7 cellular contexts compared by ENCODE assay signal in genomic region chr3:182682263-182683229, GRCh38.
DNase-seq lines count a peak whose midpoint lies in the region; ATAC-seq, FAIRE-seq and TF ChIP-seq lines count a peak whose summit lies in the region.

No MANE protein-coding gene starts in this region.

- peak overlapping the region; percentile 42 for H3K4me3 ChIP-seq in HFF-Myc (replicated peaks; ENCODE audit: low read depth, low read length)
- peak overlapping the region; percentile 47 to 71 (median 61) for H3K4me3 ChIP-seq in HepG2 (replicated peaks in 1 of 3; ENCODE audit: insufficient read depth in 1 of 3, low read depth in 2 of 3, low read length in 3 of 3)

- FAIRE-seq in GM12892 (lab: Jason Lieb, UNC) (peak; percentile 78), HepG2 (lab: Jason Lieb, UNC) (no peak)

- no peak for TF ChIP-seq EP300 in HepG2 (IDR thresholded peaks at IDR 0.05; ENCODE audit: low read depth in 2 of 2, low read length in 2 of 2)
- TF ChIP-seq EP300 in HepG2 (CRISPR knock-in tag; IDR thresholded peaks at IDR 0.05; ENCODE audit: borderline replicate concordance) = no peak

- WGBS in HepG2 (ENCODE audit: low lambda C conversion rate) = 4% methylated on average over 38 of the region's 79 CpGs

- no peak; the same call in 1 of the 2 replicates for TF ChIP-seq POLR2A in GM12892 (IDR thresholded peaks at IDR 0.05; ENCODE audit: low read depth, low read length)
- TF ChIP-seq POLR2A in HepG2 (IDR thresholded peaks at IDR 0.05; ENCODE audit: insufficient read depth in 1 of 2, low read depth in 2 of 2, low read length in 2 of 2) = no peak

- H4K20me1 ChIP-seq in HepG2 (ENCODE audit: insufficient read depth, low read length) = no peaks in the 10 kb centered on the region

- H3K27ac ChIP-seq in cingulate gyrus (ENCODE audit: low read depth, low read length) = peak overlapping the region; percentile 65
- no peak overlapping the region for H3K27ac ChIP-seq in HepG2 (ENCODE audit: extremely low read length, insufficient read depth, low read length)

- peaks cover 4 to 14% of the 10 kb centered on the region in 2 experiments; a peak in 4 of 5 replicates for H3K27me3 ChIP-seq in HepG2 (ENCODE audit: control insufficient read depth in 1 of 2, insufficient read depth in 2 of 2, low read length in 2 of 2)

- intact Hi-C loops in HepG2 (cut with micrococcal nuclease; ENCODE audit: unreplicated experiment) = loop anchor here (1.0 to 2.0 kb wide), 6 partner anchors 60 to 1472 kb away; no protein-coding TSS in a partner anchor

- H3K9me3 ChIP-seq in HepG2 (ENCODE audit: low read length) = no peaks in the 10 kb centered on the region

- BruUV-seq in HepG2 (replicated peaks; lab: Mats Ljungman, UMichigan) = no TSS peak

- no peak overlapping the region for H3K9ac ChIP-seq in HepG2 (ENCODE audit: insufficient read depth, low read depth, low read length)

- CTCF ChIA-PET in HepG2 (lab: Yijun Ruan, JAX; ENCODE audit: low intra/inter-chr PET ratio, low total read pairs) = interaction anchor here (1.2 to 1.7 kb wide), 3 partner anchors 973 to 1472 kb away, joined by 6 to 8 read pairs (median 7); no protein-coding TSS in a partner anchor

- POLR2A ChIA-PET in HepG2 (lab: Yijun Ruan, JAX) = no interaction called here

- peak; percentile 97 for ATAC-seq in HepG2

- peaks cover 7% of the 10 kb centered on the region for H3K4me1 ChIP-seq in HepG2 (ENCODE audit: insufficient read depth, low read length)

- H3K4me2 ChIP-seq in HepG2 (ENCODE audit: low read depth, low read length) = peak overlapping the region; percentile 78

- DNase-seq in GM12892 (ENCODE audit: insufficient read length) (peak; percentile 61), HFF-Myc (ENCODE audit: extremely low read depth, low read depth) (no peak), NCI-H1105 (lab: John Stamatoyannopoulos, UW) (peak; percentile 60), HepG2 (ENCODE audit: low spot score) (peak; percentile 12)
- DNase-seq in activated CD4-positive, CD25-positive, alpha-beta regulatory T cell treated with anti-CD3 and anti-CD28 coated beads, Interleukin-2, amount 50 U/mL, for 72 hours = peak; percentile 57
- DNase-seq in stimulated activated CD4-positive, alpha-beta T cell treated with anti-CD3 and anti-CD28 coated beads, TNF-alpha, amount 100 ng/mL, for 4 hours (ENCODE audit: low read depth in 3 of 3) = peak; percentile 22 to 23 (median 23)

- no peaks in the 10 kb centered on the region for H3K79me2 ChIP-seq in HepG2 (ENCODE audit: insufficient read depth, low read length)

- TF ChIP-seq CTCF in HFF-Myc (IDR thresholded peaks at IDR 0.05; ENCODE audit: low read depth, low read length, missing control alignments) = no peak
- TF ChIP-seq CTCF in HepG2 (CRISPR knock-in tag; IDR thresholded peaks at IDR 0.05) = peak; percentile 55

- in situ Hi-C loops in HepG2 (cut with HindIII; ENCODE audit: extremely low pct_ligation_motif_present, low pct_unique_long_range_greater_than_20kb) = loop anchor here (5.0 kb wide), 1 partner anchor 975 kb away; no protein-coding TSS in a partner anchor

- TF ChIP-seq RAD21 in HepG2 (CRISPR knock-in tag; IDR thresholded peaks at IDR 0.05) = no peak

- no peaks in the 10 kb centered on the region for H3K36me3 ChIP-seq in HepG2 (replicated peaks in 1 of 2; ENCODE audit: control insufficient read depth in 1 of 2, insufficient read depth in 2 of 2, low read length in 2 of 2)

- H2AFZ ChIP-seq in HepG2 (ENCODE audit: low read length) = no peak overlapping the region

TF ChIP-seq in HepG2, 621 proteins besides CTCF, POLR2A, EP300 and RAD21 (continues in another document):
- TF ChIP-seq THAP8 (CRISPR knock-in tag; IDR thresholded peaks at IDR 0.05; ENCODE audit: borderline replicate concordance) (no peak), THAP7 (CRISPR knock-in tag; IDR thresholded peaks at IDR 0.05) (no peak), GABPA (IDR thresholded peaks at IDR 0.05; ENCODE audit: low read depth, low read length) (0 out of 2 replicates have a peak, but pooled peaks have one; percentile 24), GABPA (CRISPR knock-in tag; IDR thresholded peaks at IDR 0.05; ENCODE audit: low read depth) (no peak), MXD3 (CRISPR knock-in tag; IDR thresholded peaks at IDR 0.05) (no peak), SNAPC2 (CRISPR knock-in tag; IDR thresholded peaks at IDR 0.05) (no peak), LCORL (IDR thresholded peaks at IDR 0.05) (no peak), LCORL (CRISPR knock-in tag; IDR thresholded peaks at IDR 0.05) (no peak), ZNF672 (CRISPR knock-in tag; IDR thresholded peaks at IDR 0.05) (no peak), ZMYM2 (CRISPR knock-in tag; IDR thresholded peaks at IDR 0.05) (no peak), PHB2 (IDR thresholded peaks at IDR 0.05; ENCODE audit: partially characterized antibody) (no peak), HNF1A (IDR thresholded peaks at IDR 0.05; ENCODE audit: low read depth) (no peak), HNF1A (CRISPR knock-in tag; IDR thresholded peaks at IDR 0.05; ENCODE audit: borderline replicate concordance) (no peak), LBX2 (CRISPR knock-in tag; IDR thresholded peaks at IDR 0.05; ENCODE audit: borderline replicate concordance) (no peak), HNRNPLL (IDR thresholded peaks at IDR 0.05; ENCODE audit: low read depth, low read length, poor library complexity, severe bottlenecking) (peak; percentile 31), ZHX1 (CRISPR knock-in tag; IDR thresholded peaks at IDR 0.05; ENCODE audit: low read depth) (no peak), HNF4A (CRISPR knock-in tag; IDR thresholded peaks at IDR 0.05) (no peak)
